ENCODE assay signal across 10 cellular contexts in genomic region chr3:195781236-195781635, GRCh38. TPM values are rescaled to one million over a fixed set of nuclear protein-coding genes. Genes with fewer than 3 reads are reported as not detected.
DNase-seq lines count a peak whose midpoint lies in the region; ATAC-seq and TF ChIP-seq lines count a peak whose summit lies in the region.
"Not testable (repeated sequence)": the region's sequence is repeated elsewhere in the genome, so short reads cannot be mapped to it uniquely, and the experiment has no call there.
"Had no signal": no experiment of that assay in that cellular context is flagged by ENCODE, and none has a peak within 500 bp of the region (broad histone marks: within the 10 kb centered on the region; RNA-seq: fewer than 3 reads in every experiment).

No MANE protein-coding gene starts in this region.

- DNase-seq in CD4-positive, alpha-beta T cell; T-cell; activated CD4-positive, alpha-beta memory T cell treated with anti-CD3 and anti-CD28 coated beads for 36 hours; activated T-helper 1 cell treated with anti-CD3 and anti-CD28 coated beads, Interleukin-12 subunit alpha, Interleukin-12 subunit beta, Interleukin-2, Interleukin-4 antibody, amounts not matched to agents 30 ng/mL and 10 ng/mL and 1 ng/mL, durations not matched to agents 14 hours and 24 hours and 36 hours (ENCODE audit: low spot score); natural killer cell: not testable (repeated sequence)
- peak; percentile 44 for DNase-seq in cardiac septum (ENCODE audit: low spot score)

- TF ChIP-seq CTCF in CD4-positive, alpha-beta T cell (IDR thresholded peaks at IDR 0.05); natural killer cell (IDR thresholded peaks at IDR 0.05): not testable (repeated sequence)

- peaks cover 26% of the 10 kb centered on the region for H3K36me3 Mint-ChIP-seq in CD4-positive, alpha-beta T cell (ENCODE audit: low read depth)
- not testable (repeated sequence) for H3K36me3 Mint-ChIP-seq in T-cell, natural killer cell
- H3K36me3 Mint-ChIP-seq in activated CD4-positive, alpha-beta memory T cell treated with anti-CD3 and anti-CD28 coated beads for 36 hours: peaks cover 24% of the 10 kb centered on the region
- H3K36me3 Mint-ChIP-seq in activated T-helper 1 cell treated with anti-CD3 and anti-CD28 coated beads, Interleukin-12 subunit alpha, Interleukin-12 subunit beta, Interleukin-2, Interleukin-4 antibody, amounts not matched to agents 30 ng/mL and 10 ng/mL and 1 ng/mL, durations not matched to agents 14 hours and 24 hours and 36 hours (ENCODE audit: low read depth): peaks cover 37% of the 10 kb centered on the region
- H3K36me3 Mint-ChIP-seq in activated naive CD8-positive, alpha-beta T cell: peaks cover 10% of the 10 kb centered on the region
- H3K36me3 Mint-ChIP-seq in stimulated activated naive CD8-positive, alpha-beta T cell treated with anti-CD3 and anti-CD28 coated beads, Interleukin-15, Interleukin-2, amounts not matched to agents 100 ng/mL and 50 ng/mL, for 24 hours (ENCODE audit: low read depth): peaks cover 30% of the 10 kb centered on the region

- H3K27me3 Mint-ChIP-seq in CD4-positive, alpha-beta T cell; T-cell; activated CD4-positive, alpha-beta memory T cell treated with anti-CD3 and anti-CD28 coated beads for 36 hours; activated T-helper 1 cell treated with anti-CD3 and anti-CD28 coated beads, Interleukin-12 subunit alpha, Interleukin-12 subunit beta, Interleukin-2, Interleukin-4 antibody, amounts not matched to agents 30 ng/mL and 10 ng/mL and 1 ng/mL, durations not matched to agents 14 hours and 24 hours and 36 hours (ENCODE audit: insufficient read depth); activated naive CD8-positive, alpha-beta T cell; natural killer cell (ENCODE audit: low read depth in 2 of 2); stimulated activated naive CD8-positive, alpha-beta T cell treated with anti-CD3 and anti-CD28 coated beads, Interleukin-15, Interleukin-2, amounts not matched to agents 100 ng/mL and 50 ng/mL, for 24 hours: not testable (repeated sequence)

- H3K9me3 ChIP-seq in CD4-positive, alpha-beta T cell (ENCODE audit: control insufficient read depth, low read length): peaks cover 11% of the 10 kb centered on the region

- not testable (repeated sequence) for ATAC-seq in CD4-positive, alpha-beta T cell (ENCODE audit: poor library complexity); T-cell (replicated peaks in 1 of 4); natural killer cell

- intact Hi-C loops in CD4-positive, alpha-beta T cell (cut with DNase I, micrococcal nuclease); activated CD4-positive, alpha-beta memory T cell treated with anti-CD3 and anti-CD28 coated beads for 36 hours (cut with micrococcal nuclease); activated T-helper 1 cell treated with anti-CD3 and anti-CD28 coated beads, Interleukin-12 subunit alpha, Interleukin-12 subunit beta, Interleukin-2, Interleukin-4 antibody, amounts not matched to agents 30 ng/mL and 10 ng/mL and 1 ng/mL, durations not matched to agents 14 hours and 24 hours and 36 hours (cut with micrococcal nuclease); cardiac septum (cut with DNase I); natural killer cell (cut with micrococcal nuclease): not testable (repeated sequence)

- not testable (repeated sequence) for H3K27ac ChIP-seq in CD4-positive, alpha-beta T cell (ENCODE audit: low read depth, low read length)

- H3K4me1 Mint-ChIP-seq in CD4-positive, alpha-beta T cell (ENCODE audit: low read depth): peaks cover 48% of the 10 kb centered on the region
- peaks cover 52 to 69% (median 65%) of the 10 kb centered on the region in 3 donors for H3K4me1 Mint-ChIP-seq in T-cell
- H3K4me1 Mint-ChIP-seq in activated CD4-positive, alpha-beta memory T cell treated with anti-CD3 and anti-CD28 coated beads for 36 hours (ENCODE audit: low read depth): peaks cover 62% of the 10 kb centered on the region
- H3K4me1 Mint-ChIP-seq in activated T-helper 1 cell treated with anti-CD3 and anti-CD28 coated beads, Interleukin-12 subunit alpha, Interleukin-12 subunit beta, Interleukin-2, Interleukin-4 antibody, amounts not matched to agents 30 ng/mL and 10 ng/mL and 1 ng/mL, durations not matched to agents 14 hours and 24 hours and 36 hours (ENCODE audit: low read depth): peaks cover 61% of the 10 kb centered on the region
- peaks cover 50% of the 10 kb centered on the region for H3K4me1 Mint-ChIP-seq in activated naive CD8-positive, alpha-beta T cell (ENCODE audit: low read depth)
- peaks cover 64 to 82% of the 10 kb centered on the region in 2 donors for H3K4me1 Mint-ChIP-seq in natural killer cell
- peaks cover 47% of the 10 kb centered on the region for H3K4me1 Mint-ChIP-seq in stimulated activated naive CD8-positive, alpha-beta T cell treated with anti-CD3 and anti-CD28 coated beads, Interleukin-15, Interleukin-2, amounts not matched to agents 100 ng/mL and 50 ng/mL, for 24 hours (ENCODE audit: low read depth)

- POLR2A ChIA-PET in CD4-positive, alpha-beta T cell (lab: Charles Lee); T-cell (lab: Charles Lee); activated CD4-positive, alpha-beta memory T cell treated with anti-CD3 and anti-CD28 coated beads for 36 hours (lab: Charles Lee): not testable (repeated sequence)

- peak overlapping the region; percentile 79 for H3K27ac Mint-ChIP-seq in CD4-positive, alpha-beta T cell
- H3K27ac Mint-ChIP-seq in T-cell (peak overlapping the region; percentile 73 to 80), natural killer cell (peak overlapping the region; percentile 91 to 99)
- peak overlapping the region; percentile 59 for H3K27ac Mint-ChIP-seq in activated CD4-positive, alpha-beta memory T cell treated with anti-CD3 and anti-CD28 coated beads for 36 hours
- H3K27ac Mint-ChIP-seq in activated T-helper 1 cell treated with anti-CD3 and anti-CD28 coated beads, Interleukin-12 subunit alpha, Interleukin-12 subunit beta, Interleukin-2, Interleukin-4 antibody, amounts not matched to agents 30 ng/mL and 10 ng/mL and 1 ng/mL, durations not matched to agents 14 hours and 24 hours and 36 hours: peak overlapping the region; percentile 33
- H3K27ac Mint-ChIP-seq in activated naive CD8-positive, alpha-beta T cell: peak overlapping the region; percentile 70
- H3K27ac Mint-ChIP-seq in stimulated activated naive CD8-positive, alpha-beta T cell treated with anti-CD3 and anti-CD28 coated beads, Interleukin-15, Interleukin-2, amounts not matched to agents 100 ng/mL and 50 ng/mL, for 24 hours: peak overlapping the region; percentile 52

- H3K9me3 Mint-ChIP-seq in CD4-positive, alpha-beta T cell: peaks cover 22% of the 10 kb centered on the region
- H3K9me3 Mint-ChIP-seq in T-cell: peaks cover 41 to 55% (median 44%) of the 10 kb centered on the region in 3 donors
- peaks cover 78% of the 10 kb centered on the region for H3K9me3 Mint-ChIP-seq in activated CD4-positive, alpha-beta memory T cell treated with anti-CD3 and anti-CD28 coated beads for 36 hours
- peaks cover 72% of the 10 kb centered on the region for H3K9me3 Mint-ChIP-seq in activated T-helper 1 cell treated with anti-CD3 and anti-CD28 coated beads, Interleukin-12 subunit alpha, Interleukin-12 subunit beta, Interleukin-2, Interleukin-4 antibody, amounts not matched to agents 30 ng/mL and 10 ng/mL and 1 ng/mL, durations not matched to agents 14 hours and 24 hours and 36 hours
- H3K9me3 Mint-ChIP-seq in activated naive CD8-positive, alpha-beta T cell (ENCODE audit: low read depth): peaks cover 47% of the 10 kb centered on the region
- H3K9me3 Mint-ChIP-seq in natural killer cell: peaks cover 58 to 68% of the 10 kb centered on the region in 2 donors
- peaks cover 51% of the 10 kb centered on the region for H3K9me3 Mint-ChIP-seq in stimulated activated naive CD8-positive, alpha-beta T cell treated with anti-CD3 and anti-CD28 coated beads, Interleukin-15, Interleukin-2, amounts not matched to agents 100 ng/mL and 50 ng/mL, for 24 hours

- H3K27me3 ChIP-seq in CD4-positive, alpha-beta T cell (ENCODE audit: control insufficient read depth, insufficient read depth, low read length): not testable (repeated sequence)

- peak overlapping the region; percentile 38 for H3K4me3 Mint-ChIP-seq in CD4-positive, alpha-beta T cell
- H3K4me3 Mint-ChIP-seq in T-cell (peak overlapping the region in 1 of 3 donors; percentile 79), natural killer cell (peak overlapping the region; percentile 69)
- H3K4me3 Mint-ChIP-seq in activated CD4-positive, alpha-beta memory T cell treated with anti-CD3 and anti-CD28 coated beads for 36 hours; stimulated activated naive CD8-positive, alpha-beta T cell treated with anti-CD3 and anti-CD28 coated beads, Interleukin-15, Interleukin-2, amounts not matched to agents 100 ng/mL and 50 ng/mL, for 24 hours: not testable (repeated sequence)
- H3K4me3 Mint-ChIP-seq in activated T-helper 1 cell treated with anti-CD3 and anti-CD28 coated beads, Interleukin-12 subunit alpha, Interleukin-12 subunit beta, Interleukin-2, Interleukin-4 antibody, amounts not matched to agents 30 ng/mL and 10 ng/mL and 1 ng/mL, durations not matched to agents 14 hours and 24 hours and 36 hours: peak overlapping the region; percentile 3
- H3K4me3 Mint-ChIP-seq in activated naive CD8-positive, alpha-beta T cell: peak overlapping the region; percentile 36

- CTCF ChIA-PET in CD4-positive, alpha-beta T cell (lab: Charles Lee); T-cell (lab: Charles Lee); activated CD4-positive, alpha-beta memory T cell treated with anti-CD3 and anti-CD28 coated beads for 36 hours (lab: Charles Lee): not testable (repeated sequence)

RNA-seq across cellular contexts. Expression of gene MUC4, which starts 30.5 kb away (rescaled TPM):
- total RNA-seq in CD4-positive, alpha-beta T cell: not detected
- under 1 TPM in 4 of 5 donors, not detected in 1; 0.03 to 0.16 (median 0.05) TPM for total RNA-seq in T-cell
- under 1 TPM; 0.15 to 0.24 TPM for total RNA-seq in activated CD4-positive, alpha-beta memory T cell treated with anti-CD3 and anti-CD28 coated beads for 36 hours
- total RNA-seq in activated T-helper 1 cell treated with anti-CD3 and anti-CD28 coated beads, Interleukin-12 subunit alpha, Interleukin-12 subunit beta, Interleukin-2, Interleukin-4 antibody, amounts not matched to agents 30 ng/mL and 10 ng/mL and 1 ng/mL, durations not matched to agents 14 hours and 24 hours and 36 hours: 1.6 and 2.4 TPM in 2 replicates
- total RNA-seq in cardiac septum: 0.03 TPM
- total RNA-seq in natural killer cell: 1 to 10 TPM in 1 of 3 donors, under 1 TPM in 2; 0.05 to 1.7 (median 0.38) TPM
- total RNA-seq: A172, H4 had no signal

Comparison
In these comparisons a context has a peak if more than half of its experiments do, and no peak if none do; other contexts are left out.
1. H3K27ac Mint-ChIP-seq: peak in every context shown above with its lines; median percentile 95 in natural killer cell; 79 in CD4-positive, alpha-beta T cell; 76 in T-cell; 70 in activated naive CD8-positive, alpha-beta T cell; 59 in activated CD4-positive, alpha-beta memory T cell treated with anti-CD3 and anti-CD28 coated beads for 36 hours; 52 in stimulated activated naive CD8-positive, alpha-beta T cell treated with anti-CD3 and anti-CD28 coated beads, Interleukin-15, Interleukin-2, amounts not matched to agents 100 ng/mL and 50 ng/mL, for 24 hours; 33 in activated T-helper 1 cell treated with anti-CD3 and anti-CD28 coated beads, Interleukin-12 subunit alpha, Interleukin-12 subunit beta, Interleukin-2, Interleukin-4 antibody, amounts not matched to agents 30 ng/mL and 10 ng/mL and 1 ng/mL, durations not matched to agents 14 hours and 24 hours and 36 hours.